ENCODE assay signal across 1 cellular context in the genomic region with DNA sequence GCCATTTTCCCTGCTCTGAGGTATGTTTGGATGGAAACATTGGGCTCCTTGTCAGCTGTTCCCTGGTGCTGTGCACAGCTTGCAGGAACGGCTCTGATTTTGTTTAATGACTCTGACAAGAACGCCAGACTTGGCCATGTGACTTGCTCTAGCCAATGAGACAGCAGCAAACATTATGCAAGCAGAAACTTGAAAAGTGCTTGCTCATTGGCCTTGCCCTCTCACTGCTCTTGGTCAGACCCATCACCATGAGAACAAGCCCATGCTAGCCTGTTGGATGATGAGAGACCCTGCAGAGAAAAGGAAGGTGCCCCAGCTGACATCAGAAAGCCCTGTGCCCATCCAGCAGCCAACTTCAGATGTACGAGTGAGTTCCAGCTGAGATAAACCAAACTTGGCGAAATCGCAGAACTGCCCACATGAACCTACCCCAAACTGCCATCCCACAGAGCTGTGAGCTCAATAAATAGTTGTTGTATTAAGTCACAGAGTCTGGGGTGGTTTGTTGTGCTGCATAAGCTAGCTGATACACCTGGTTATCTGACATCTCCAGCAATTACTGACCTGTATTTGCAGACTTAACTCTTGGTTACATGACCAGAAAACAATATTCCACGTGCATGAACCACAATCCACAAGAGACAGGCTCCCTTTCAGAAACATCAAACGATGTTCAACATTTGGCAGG.
TF ChIP-seq lines count a peak whose summit lies in the region.

No MANE protein-coding gene starts in this region.

TF ChIP-seq in GM23338, 12 proteins besides CTCF, POLR2A, EP300 and RAD21 (continued from another document):
- TF ChIP-seq, protein P1, sequence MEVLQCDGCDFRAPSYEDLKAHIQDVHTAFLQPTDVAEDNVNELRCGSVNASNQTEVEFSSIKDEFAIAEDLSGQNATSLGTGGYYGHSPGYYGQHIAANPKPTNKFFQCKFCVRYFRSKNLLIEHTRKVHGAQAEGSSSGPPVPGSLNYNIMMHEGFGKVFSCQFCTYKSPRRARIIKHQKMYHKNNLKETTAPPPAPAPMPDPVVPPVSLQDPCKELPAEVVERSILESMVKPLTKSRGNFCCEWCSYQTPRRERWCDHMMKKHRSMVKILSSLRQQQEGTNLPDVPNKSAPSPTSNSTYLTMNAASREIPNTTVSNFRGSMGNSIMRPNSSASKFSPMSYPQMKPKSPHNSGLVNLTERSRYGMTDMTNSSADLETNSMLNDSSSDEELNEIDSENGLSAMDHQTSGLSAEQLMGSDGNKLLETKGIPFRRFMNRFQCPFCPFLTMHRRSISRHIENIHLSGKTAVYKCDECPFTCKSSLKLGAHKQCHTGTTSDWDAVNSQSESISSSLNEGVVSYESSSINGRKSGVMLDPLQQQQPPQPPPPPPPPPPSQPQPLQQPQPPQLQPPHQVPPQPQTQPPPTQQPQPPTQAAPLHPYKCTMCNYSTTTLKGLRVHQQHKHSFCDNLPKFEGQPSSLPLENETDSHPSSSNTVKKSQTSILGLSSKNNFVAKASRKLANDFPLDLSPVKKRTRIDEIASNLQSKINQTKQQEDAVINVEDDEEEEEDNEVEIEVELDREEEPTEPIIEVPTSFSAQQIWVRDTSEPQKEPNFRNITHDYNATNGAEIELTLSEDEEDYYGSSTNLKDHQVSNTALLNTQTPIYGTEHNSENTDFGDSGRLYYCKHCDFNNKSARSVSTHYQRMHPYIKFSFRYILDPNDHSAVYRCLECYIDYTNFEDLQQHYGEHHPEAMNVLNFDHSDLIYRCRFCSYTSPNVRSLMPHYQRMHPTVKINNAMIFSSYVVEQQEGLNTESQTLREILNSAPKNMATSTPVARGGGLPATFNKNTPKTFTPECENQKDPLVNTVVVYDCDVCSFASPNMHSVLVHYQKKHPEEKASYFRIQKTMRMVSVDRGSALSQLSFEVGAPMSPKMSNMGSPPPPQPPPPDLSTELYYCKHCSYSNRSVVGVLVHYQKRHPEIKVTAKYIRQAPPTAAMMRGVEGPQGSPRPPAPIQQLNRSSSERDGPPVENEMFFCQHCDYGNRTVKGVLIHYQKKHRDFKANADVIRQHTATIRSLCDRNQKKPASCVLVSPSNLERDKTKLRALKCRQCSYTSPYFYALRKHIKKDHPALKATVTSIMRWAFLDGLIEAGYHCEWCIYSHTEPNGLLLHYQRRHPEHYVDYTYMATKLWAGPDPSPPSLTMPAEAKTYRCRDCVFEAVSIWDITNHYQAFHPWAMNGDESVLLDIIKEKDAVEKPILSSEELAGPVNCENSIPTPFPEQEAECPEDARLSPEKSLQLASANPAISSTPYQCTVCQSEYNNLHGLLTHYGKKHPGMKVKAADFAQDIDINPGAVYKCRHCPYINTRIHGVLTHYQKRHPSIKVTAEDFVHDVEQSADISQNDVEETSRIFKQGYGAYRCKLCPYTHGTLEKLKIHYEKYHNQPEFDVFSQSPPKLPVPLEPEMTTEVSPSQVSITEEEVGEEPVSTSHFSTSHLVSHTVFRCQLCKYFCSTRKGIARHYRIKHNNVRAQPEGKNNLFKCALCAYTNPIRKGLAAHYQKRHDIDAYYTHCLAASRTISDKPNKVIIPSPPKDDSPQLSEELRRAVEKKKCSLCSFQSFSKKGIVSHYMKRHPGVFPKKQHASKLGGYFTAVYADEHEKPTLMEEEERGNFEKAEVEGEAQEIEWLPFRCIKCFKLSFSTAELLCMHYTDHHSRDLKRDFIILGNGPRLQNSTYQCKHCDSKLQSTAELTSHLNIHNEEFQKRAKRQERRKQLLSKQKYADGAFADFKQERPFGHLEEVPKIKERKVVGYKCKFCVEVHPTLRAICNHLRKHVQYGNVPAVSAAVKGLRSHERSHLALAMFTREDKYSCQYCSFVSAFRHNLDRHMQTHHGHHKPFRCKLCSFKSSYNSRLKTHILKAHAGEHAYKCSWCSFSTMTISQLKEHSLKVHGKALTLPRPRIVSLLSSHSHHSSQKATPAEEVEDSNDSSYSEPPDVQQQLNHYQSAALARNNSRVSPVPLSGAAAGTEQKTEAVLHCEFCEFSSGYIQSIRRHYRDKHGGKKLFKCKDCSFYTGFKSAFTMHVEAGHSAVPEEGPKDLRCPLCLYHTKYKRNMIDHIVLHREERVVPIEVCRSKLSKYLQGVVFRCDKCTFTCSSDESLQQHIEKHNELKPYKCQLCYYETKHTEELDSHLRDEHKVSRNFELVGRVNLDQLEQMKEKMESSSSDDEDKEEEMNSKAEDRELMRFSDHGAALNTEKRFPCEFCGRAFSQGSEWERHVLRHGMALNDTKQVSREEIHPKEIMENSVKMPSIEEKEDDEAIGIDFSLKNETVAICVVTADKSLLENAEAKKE (CRISPR knock-in tag; IDR thresholded peaks at IDR 0.05) = no peak
- TF ChIP-seq CREB1 (CRISPR knock-in tag; IDR thresholded peaks at IDR 0.05; ENCODE audit: low read depth) (no peak), ZNF114 (CRISPR knock-in tag; IDR thresholded peaks at IDR 0.05) (no peak), POLR2AphosphoS5 (IDR thresholded peaks at IDR 0.05; ENCODE audit: low read depth) (no peak), EZH2phosphoT487 (IDR thresholded peaks at IDR 0.05; ENCODE audit: unreplicated experiment) (no peak), NANOG (IDR thresholded peaks at IDR 0.05; ENCODE audit: borderline replicate concordance) (no peak), EZH2 (IDR thresholded peaks at IDR 0.05; ENCODE audit: low read depth, unreplicated experiment) (no peak), ZNF331 (CRISPR knock-in tag; IDR thresholded peaks at IDR 0.05; ENCODE audit: low read depth) (no peak), JUNB (IDR thresholded peaks at IDR 0.05; ENCODE audit: unreplicated experiment) (no peak)
TF ChIP-seq in GM23338: peak in this region for 0.
